8 cellular contexts compared by ENCODE assay signal in genomic region chr3:171162986-171163723, GRCh38.
DNase-seq lines count a peak whose midpoint lies in the region; ATAC-seq and TF ChIP-seq lines count a peak whose summit lies in the region.

No MANE protein-coding gene starts in this region.

- no peaks in the 10 kb centered on the region for H3K79me2 ChIP-seq in PC-3 (ENCODE audit: low read length)

- no peak for TF ChIP-seq POLR2A in breast epithelium (IDR thresholded peaks at IDR 0.05)

- no peak for ATAC-seq in PC-3
- no peak for ATAC-seq in HG03460 (IDR thresholded peaks at IDR 0.05; ENCODE audit: unreplicated experiment)

- no peaks in the 10 kb centered on the region for H4K20me1 ChIP-seq in PC-3 (ENCODE audit: low read length)

- intact Hi-C loops in MCF 10A (cut with micrococcal nuclease) = loop anchor here (1.0 kb wide), 1 partner anchor 404 kb away; no protein-coding TSS in a partner anchor
- intact Hi-C loops in breast epithelium (cut with DNase I; ENCODE audit: low total_unique reads) = no loop called here
- intact Hi-C loops in PC-3 (cut with micrococcal nuclease) = loop anchor here (1.0 kb wide), 1 partner anchor 403 kb away; no protein-coding TSS in a partner anchor
- intact Hi-C loops in tibial artery (cut with DNase I; ENCODE audit: low total_unique reads) = loop anchor here (5.0 kb wide), 1 partner anchor 404 kb away; no protein-coding TSS in a partner anchor

- H3K9me2 ChIP-seq in PC-3 (replicated peaks; ENCODE audit: low read length) = no peaks in the 10 kb centered on the region

- peak; percentile 46 for DNase-seq in MCF 10A (ENCODE audit: unreplicated experiment)
- DNase-seq in breast epithelium (ENCODE audit: low spot score in 2 of 2) = no peak
- peak; percentile 53 for DNase-seq in PC-3
- peak; percentile 25 for DNase-seq in fibroblast of mammary gland (ENCODE audit: low read depth)
- DNase-seq in tibial artery = no peak
- DNase-seq in C1 segment of cervical spinal cord (lab: John Stamatoyannopoulos, UW) = no peak
- no peak for DNase-seq in ecto neural progenitor cell (ENCODE audit: low spot score)

- no peak overlapping the region for H3K27ac Mint-ChIP-seq in MCF 10A (ENCODE audit: low read depth, unreplicated experiment)

- H3K4me2 ChIP-seq in PC-3 (ENCODE audit: low read length) = no peak overlapping the region

- POLR2A ChIA-PET in MCF 10A (lab: Yijun Ruan, JAX) (interaction anchor here (0.7 to 1.2 kb wide), 2 partner anchors 19 to 298 kb away, joined by 3 to 5 read pairs; no protein-coding TSS in a partner anchor), PC-3 (lab: Charles Lee; ENCODE audit: unreplicated experiment) (no interaction called here)

- CTCF ChIA-PET in MCF 10A (lab: Yijun Ruan, JAX) (interaction anchor here (0.6 to 1.6 kb wide), 10 partner anchors 8 to 609 kb away, joined by 3 to 8 read pairs (median 4); partner anchors contain the start of gene TNIK), PC-3 (lab: Charles Lee) (interaction anchor here (1.1 kb wide), 1 partner anchor 403 kb away, joined by 3 read pairs; no protein-coding TSS in a partner anchor)

- TF ChIP-seq CTCF in MCF 10A (IDR thresholded peaks at IDR 0.05; ENCODE audit: unreplicated experiment) (peak; percentile 51), breast epithelium (IDR thresholded peaks at IDR 0.05) (peak in 1 of 3 donors; percentile 24), PC-3 (conservative IDR thresholded peaks at IDR 0.05; ENCODE audit: low read depth, low read length) (peak; percentile 87), fibroblast of mammary gland (conservative IDR thresholded peaks at IDR 0.05; ENCODE audit: control insufficient read depth, insufficient read depth, low read depth, low read length) (peak; percentile 61), tibial artery (IDR thresholded peaks at IDR 0.05) (peak; percentile 48 to 57)

- no peaks in the 10 kb centered on the region for H3K36me3 Mint-ChIP-seq in MCF 10A (ENCODE audit: insufficient read depth, unreplicated experiment)

- peaks cover 5 to 8% of the 10 kb centered on the region in 2 donors for H3K9me3 ChIP-seq in breast epithelium
- H3K9me3 ChIP-seq in PC-3 (ENCODE audit: low read length) = no peaks in the 10 kb centered on the region
- peaks cover 0 to 6% (median 0%) of the 10 kb centered on the region in 3 donors for H3K9me3 ChIP-seq in tibial artery

- H3K4me3 Mint-ChIP-seq in MCF 10A (ENCODE audit: unreplicated experiment) = no peak overlapping the region

- no peaks in the 10 kb centered on the region for H3F3A ChIP-seq in PC-3 (ENCODE audit: low read length, unreplicated experiment)

- H3K9ac ChIP-seq in PC-3 (ENCODE audit: low read length) = no peak overlapping the region

- H3K4me1 ChIP-seq in breast epithelium = no peaks in the 10 kb centered on the region
- H3K4me1 ChIP-seq in PC-3 (ENCODE audit: insufficient read depth, low read length) = peaks cover 21% of the 10 kb centered on the region
- H3K4me1 ChIP-seq in tibial artery = no peaks in the 10 kb centered on the region

- no TSS peak for BruUV-seq in MCF 10A (replicated peaks; lab: Mats Ljungman, UMichigan)
- BruUV-seq in PC-3 (replicated peaks; lab: Mats Ljungman, UMichigan) = no TSS peak

- H3K9me3 Mint-ChIP-seq in MCF 10A (ENCODE audit: unreplicated experiment) = peaks cover 6% of the 10 kb centered on the region

- H3K27me3 ChIP-seq in breast epithelium = no peaks in the 10 kb centered on the region
- H3K27me3 ChIP-seq in PC-3 (ENCODE audit: low read length) = no peaks in the 10 kb centered on the region
- no peaks in the 10 kb centered on the region for H3K27me3 ChIP-seq in tibial artery

- peaks cover 10% of the 10 kb centered on the region for H3K4me1 Mint-ChIP-seq in MCF 10A (ENCODE audit: insufficient read depth, unreplicated experiment)

- H3K4me3 ChIP-seq in breast epithelium = no peak overlapping the region
- no peak overlapping the region for H3K4me3 ChIP-seq in PC-3 (ENCODE audit: low read length)
- no peak overlapping the region for H3K4me3 ChIP-seq in fibroblast of mammary gland (ENCODE audit: control insufficient read depth, low read depth, low read length)
- H3K4me3 ChIP-seq in tibial artery = no peak overlapping the region

- H3K27ac ChIP-seq in breast epithelium (no peak overlapping the region), PC-3 (ENCODE audit: low read length) (0 out of 2 replicates have a peak overlapping the region, but pooled peaks have one; percentile 51), tibial artery (no peak overlapping the region)

- H3K36me3 ChIP-seq in breast epithelium (no peaks in the 10 kb centered on the region), PC-3 (ENCODE audit: low read depth, low read length) (peaks cover 7% of the 10 kb centered on the region; the same call in 1 of the 2 replicates), tibial artery (peaks cover 7 to 33% (median 23%) of the 10 kb centered on the region in 3 donors)

- H3K27me3 Mint-ChIP-seq in MCF 10A (ENCODE audit: insufficient read depth, unreplicated experiment) = no peaks in the 10 kb centered on the region

- H2AFZ ChIP-seq in PC-3 (ENCODE audit: low read length) = no peak overlapping the region

Comparison
In these comparisons a context has a peak if more than half of its experiments do, and no peak if none do; other contexts are left out.
1. DNase-seq: peak in MCF 10A (single experiment), PC-3 (single experiment) and fibroblast of mammary gland (single experiment); none in breast epithelium (0 of 2), tibial artery (0 of 2), C1 segment of cervical spinal cord (0 of 14) and ecto neural progenitor cell (single experiment).